Comparison of ENCODE assay signal across 8 cellular contexts in genomic region chr1:150764617-150765090, GRCh38. TPM values are rescaled to one million over a fixed set of nuclear protein-coding genes. Genes with fewer than 3 reads are reported as not detected.
DNase-seq lines count a peak whose midpoint lies in the region; ATAC-seq and TF ChIP-seq lines count a peak whose summit lies in the region.

No MANE protein-coding gene starts in this region.

- BruUV-seq in PC-3 (replicated peaks; lab: Mats Ljungman, UMichigan) = no TSS peak

- H3K4me1 ChIP-seq in PC-3 (ENCODE audit: insufficient read depth, low read length) (peaks cover 13% of the 10 kb centered on the region), gastrocnemius medialis (peaks cover 0 to 3% of the 10 kb centered on the region in 2 donors)

- TF ChIP-seq POLR2A in gastrocnemius medialis (IDR thresholded peaks at IDR 0.05) = no peak

- no peaks in the 10 kb centered on the region for H3K9me2 ChIP-seq in PC-3 (replicated peaks; ENCODE audit: low read length)

- peak overlapping the region; percentile 61; the same call in 1 of the 2 replicates for H2AFZ ChIP-seq in PC-3 (ENCODE audit: low read length)

- ATAC-seq in PC-3 (peak; percentile 55), gastrocnemius medialis (no peak)

- H3K36me3 ChIP-seq in PC-3 (ENCODE audit: low read depth, low read length) (no peaks in the 10 kb centered on the region), gastrocnemius medialis (no peaks in the 10 kb centered on the region)

- H3K9me3 ChIP-seq in PC-3 (ENCODE audit: low read length) = no peaks in the 10 kb centered on the region
- no peaks in the 10 kb centered on the region for H3K9me3 ChIP-seq in gastrocnemius medialis

- TF ChIP-seq CTCF in GM12864 (IDR thresholded peaks at IDR 0.05; ENCODE audit: low read depth, low read length, missing control alignments) (no peak), PC-3 (conservative IDR thresholded peaks at IDR 0.05; ENCODE audit: low read depth, low read length) (no peak), epithelial cell of proximal tubule (conservative IDR thresholded peaks at IDR 0.05; ENCODE audit: low read depth, low read length) (no peak), gastrocnemius medialis (IDR thresholded peaks at IDR 0.05 in 4 of 5, conservative IDR thresholded peaks at IDR 0.05 in 1 of 5) (no peak), GM10266 (IDR thresholded peaks at IDR 0.05; ENCODE audit: control insufficient read depth, insufficient read depth, low read depth, missing control alignments) (no peak)

- intact Hi-C loops in PC-3 (cut with micrococcal nuclease) (no loop called here), gastrocnemius medialis (cut with DNase I; ENCODE audit: low total_unique reads) (no loop called here)

- peak overlapping the region; percentile 21; the same call in 1 of the 2 replicates for H3K4me2 ChIP-seq in PC-3 (ENCODE audit: low read length)

- H3K27me3 ChIP-seq in PC-3 (ENCODE audit: low read length) (no peaks in the 10 kb centered on the region), gastrocnemius medialis (no peaks in the 10 kb centered on the region)

- H3K27ac ChIP-seq in PC-3 (ENCODE audit: low read length) (no peak overlapping the region), gastrocnemius medialis (peak overlapping the region in 1 of 4 donors; percentile 37)

- DNase-seq in GM12864 (ENCODE audit: low read depth) = no peak
- DNase-seq in PC-3 = peak; percentile 41
- DNase-seq in epithelial cell of proximal tubule (ENCODE audit: low read depth) = peak; percentile 64
- no peak for DNase-seq in gastrocnemius medialis
- no peak for DNase-seq in stimulated activated CD4-positive, alpha-beta T cell treated with anti-CD3 and anti-CD28 coated beads, Interleukin-2, amount 100 ng/mL, for 48 hours
- no peak for DNase-seq in GM10266 (ENCODE audit: extremely low spot score)
- DNase-seq in GM19240 (ENCODE audit: insufficient read length, low spot score) = no peak
- DNase-seq in stimulated activated CD4-positive, alpha-beta T cell treated with anti-CD3 and anti-CD28 coated beads, Interleukin-15, amount 100 ng/mL, for 24 hours = no peak

- in situ Hi-C loops in gastrocnemius medialis (cut with MboI; ENCODE audit: low sequenced_read_pairs in 4 of 4) = no loop called here

- no peaks in the 10 kb centered on the region for H3F3A ChIP-seq in PC-3 (ENCODE audit: low read length, unreplicated experiment)

- no peaks in the 10 kb centered on the region for H4K20me1 ChIP-seq in PC-3 (ENCODE audit: low read length)

- CTCF ChIA-PET in PC-3 (lab: Charles Lee) = no interaction called here

- H3K9ac ChIP-seq in PC-3 (ENCODE audit: low read length) = no peak overlapping the region

- POLR2A ChIA-PET in PC-3 (lab: Charles Lee; ENCODE audit: unreplicated experiment) = interaction anchor here (0.6 to 0.7 kb wide), 3 partner anchors 12 to 72 kb away, joined by 3 to 4 read pairs (median 4); partner anchors contain the start of gene GOLPH3L

- no peaks in the 10 kb centered on the region for H3K79me2 ChIP-seq in PC-3 (ENCODE audit: low read length)

- H3K4me3 ChIP-seq in GM12864 (ENCODE audit: low read depth, low read length) = peak overlapping the region; percentile 65
- no peak overlapping the region for H3K4me3 ChIP-seq in PC-3 (ENCODE audit: low read length)
- no peak overlapping the region for H3K4me3 ChIP-seq in epithelial cell of proximal tubule (ENCODE audit: low read depth, low read length)
- peak overlapping the region in 3 of 4 donors; percentile 28 to 38 (median 29) for H3K4me3 ChIP-seq in gastrocnemius medialis

RNA-seq across cellular contexts. Expression of gene CTSS, which starts 0.9 kb away (rescaled TPM):
- total RNA-seq in PC-3 (2014; rRNA removed) (0.46 TPM in 1 of 2 replicates, not detected in the other), epithelial cell of proximal tubule (4.4 and 21.3 TPM in 2 replicates), gastrocnemius medialis (10 to 100 TPM in 3 of 4 donors, 1 to 10 TPM in 1; 5.8 to 11.7 (median 10.6) TPM)

RNA-seq across cellular contexts. Expression of gene CTSK, which starts 43.4 kb away (rescaled TPM):
- total RNA-seq in PC-3 (2014; rRNA removed) (2.0 and 5.6 TPM in 2 replicates), epithelial cell of proximal tubule (0.43 and 2.0 TPM in 2 replicates), gastrocnemius medialis (10 to 100 TPM in 3 of 4 donors, 1 to 10 TPM in 1; 8.4 to 20.2 (median 17.7) TPM)

RNA-seq across cellular contexts. Expression of gene HORMAD1, which starts 44.0 kb away (rescaled TPM):
- total RNA-seq in PC-3 (2014; rRNA removed) (not detected in 2 replicates), epithelial cell of proximal tubule (not detected in 2 replicates), gastrocnemius medialis (under 1 TPM in 1 of 4 donors, not detected in 3; 0.36 TPM)

Comparison
In these comparisons a context has a peak if more than half of its experiments do, and no peak if none do; other contexts are left out.
1. DNase-seq: peak in PC-3 (single experiment) and epithelial cell of proximal tubule (single experiment); none in GM12864 (single experiment), gastrocnemius medialis (0 of 2), stimulated activated CD4-positive, alpha-beta T cell treated with anti-CD3 and anti-CD28 coated beads, Interleukin-2, amount 100 ng/mL, for 48 hours (0 of 2), GM10266 (single experiment), GM19240 (single experiment) and stimulated activated CD4-positive, alpha-beta T cell treated with anti-CD3 and anti-CD28 coated beads, Interleukin-15, amount 100 ng/mL, for 24 hours (single experiment).
2. H3K4me3 ChIP-seq: peak in GM12864 (single experiment) and gastrocnemius medialis (3 of 4); none in PC-3 (single experiment) and epithelial cell of proximal tubule (single experiment).